Comparison of ENCODE assay signal across 8 cellular contexts in genomic region chr3:155323063-155323666, GRCh38. TPM values are rescaled to one million over a fixed set of nuclear protein-coding genes. Genes with fewer than 3 reads are reported as not detected.
DNase-seq lines count a peak whose midpoint lies in the region; ATAC-seq and TF ChIP-seq lines count a peak whose summit lies in the region.

No MANE protein-coding gene starts in this region.

- DNase-seq in AG08396 (ENCODE audit: low spot score) (peak; percentile 59), NCI-H1092 treated with DMSO at 0.1 percent for 48 hours (lab: John Stamatoyannopoulos, UW) (peak; percentile 32), SK-N-DZ (ENCODE audit: low spot score) (peak; percentile 72), fibroblast of mammary gland (ENCODE audit: low read depth) (peak; percentile 93), neural crest cell (ENCODE audit: low read depth, low spot score) (peak; percentile 43)
- DNase-seq in stimulated activated CD4-positive, alpha-beta T cell treated with anti-CD3 and anti-CD28 coated beads, Interleukin-4, amount 100 ng/mL, for 4 hours = no peak

- no peaks in the 10 kb centered on the region for H3K36me3 Mint-ChIP-seq in neural crest cell (ENCODE audit: low read depth)

- peak; percentile 81 for ATAC-seq in HG02759 (IDR thresholded peaks at IDR 0.05; ENCODE audit: unreplicated experiment)

- no peaks in the 10 kb centered on the region for H3K4me1 Mint-ChIP-seq in neural crest cell

- no peak overlapping the region for H3K4me3 ChIP-seq in GM12875 (ENCODE audit: low read depth, low read length)
- H3K4me3 ChIP-seq in fibroblast of mammary gland (ENCODE audit: control insufficient read depth, low read depth, low read length) = no peak overlapping the region

- H3K27ac Mint-ChIP-seq in neural crest cell (ENCODE audit: unreplicated experiment) = no peak overlapping the region

- no peaks in the 10 kb centered on the region for H3K9me3 Mint-ChIP-seq in neural crest cell

- no peaks in the 10 kb centered on the region for H3K27me3 Mint-ChIP-seq in neural crest cell (ENCODE audit: low read depth)

- peak; percentile 51; the same call in 1 of the 2 replicates for TF ChIP-seq CTCF in GM12875 (IDR thresholded peaks at IDR 0.05; ENCODE audit: borderline replicate concordance, insufficient read depth, low read depth, low read length)
- peak; percentile 87 for TF ChIP-seq CTCF in fibroblast of mammary gland (conservative IDR thresholded peaks at IDR 0.05; ENCODE audit: control insufficient read depth, insufficient read depth, low read depth, low read length)
- peak; percentile 91 for TF ChIP-seq CTCF in neural crest cell (conservative IDR thresholded peaks at IDR 0.05)

- H3K4me3 Mint-ChIP-seq in neural crest cell = no peak overlapping the region

RNA-seq across cellular contexts. Expression of gene STRIT1, which starts 29.7 kb away (rescaled TPM):
- not detected in 2 replicates for polyA plus RNA-seq in SK-N-DZ (2014; cell fraction: cytosol; rRNA removed)
- not detected in 2 replicates for polyA plus RNA-seq in SK-N-DZ (2014; cell fraction: nucleus; rRNA removed)
- not detected in 2 replicates for total RNA-seq in neural crest cell

Comparison
In these comparisons a context has a peak if more than half of its experiments do, and no peak if none do; other contexts are left out.
1. DNase-seq: peak in AG08396 (single experiment), NCI-H1092 treated with DMSO at 0.1 percent for 48 hours (single experiment), SK-N-DZ (single experiment), fibroblast of mammary gland (single experiment) and neural crest cell (single experiment); none in stimulated activated CD4-positive, alpha-beta T cell treated with anti-CD3 and anti-CD28 coated beads, Interleukin-4, amount 100 ng/mL, for 4 hours (0 of 2).
2. Peak in every context shown above with its lines, with median percentiles within 50 percentile points of each other: CTCF ChIP-seq.